ENCODE assay signal across 8 cellular contexts in genomic region chr17:45149037-45149668, GRCh38. TPM values are rescaled to one million over a fixed set of nuclear protein-coding genes. Genes with fewer than 3 reads are reported as not detected.
DNase-seq lines count a peak whose midpoint lies in the region; ATAC-seq and TF ChIP-seq lines count a peak whose summit lies in the region.

No MANE protein-coding gene starts in this region.

- no peaks in the 10 kb centered on the region for H3K36me3 ChIP-seq in mucosa of descending colon (ENCODE audit: low read depth)

- TF ChIP-seq RAD21 in Ishikawa (IDR thresholded peaks at IDR 0.05; ENCODE audit: low read depth) = peak; percentile 65

- no peaks in the 10 kb centered on the region for H3K9me3 ChIP-seq in mucosa of descending colon

- ATAC-seq in mucosa of descending colon = peak; percentile 55
- no peak for ATAC-seq in HG03039 (IDR thresholded peaks at IDR 0.05; ENCODE audit: unreplicated experiment)

- H3K4me3 ChIP-seq in epithelial cell of proximal tubule (ENCODE audit: low read depth, low read length) (peak overlapping the region; percentile 88), mucosa of descending colon (peak overlapping the region; percentile 39)

- intact Hi-C loops in mucosa of descending colon (cut with DNase I, micrococcal nuclease) = no loop called here

- no peak for TF ChIP-seq EP300 in Ishikawa (IDR thresholded peaks at IDR 0.05; ENCODE audit: borderline replicate concordance)

- peak; percentile 52 for DNase-seq in OCI-M2 (lab: John Stamatoyannopoulos, UW; ENCODE audit: unreplicated experiment)
- DNase-seq in activated T-cell treated with anti-CD3 and anti-CD28 coated beads, Interleukin-2, amount 50 U/mL, for 48 hours = peak; percentile 83 to 86
- no peak for DNase-seq in epithelial cell of proximal tubule (ENCODE audit: low read depth)
- DNase-seq in mucosa of descending colon = peak; percentile 86 to 93 (median 92)
- peak; percentile 43 to 70 (median 56) for DNase-seq in stimulated activated naive CD4-positive, alpha-beta T cell (lab: John Stamatoyannopoulos, UW)

- TF ChIP-seq CTCF in GM12874 (IDR thresholded peaks at IDR 0.05; ENCODE audit: insufficient read depth, low read depth, low read length) (peak; percentile 91), epithelial cell of proximal tubule (conservative IDR thresholded peaks at IDR 0.05; ENCODE audit: low read depth, low read length) (peak; percentile 86), mucosa of descending colon (IDR thresholded peaks at IDR 0.05) (peak; percentile 91)

- peaks cover 38% of the 10 kb centered on the region for H3K4me1 ChIP-seq in mucosa of descending colon (ENCODE audit: low read depth)

TF ChIP-seq in Ishikawa, 13 proteins besides CTCF, POLR2A, EP300 and RAD21:
- TF ChIP-seq NFIC (IDR thresholded peaks at IDR 0.05) (no peak), CEBPB (IDR thresholded peaks at IDR 0.05) (no peak; the same call in 1 of the 2 replicates), FOXM1 (IDR thresholded peaks at IDR 0.05; ENCODE audit: borderline replicate concordance, low read depth) (no peak), CREB1 (IDR thresholded peaks at IDR 0.05; ENCODE audit: low read depth) (no peak), TCF12 (IDR thresholded peaks at IDR 0.05; ENCODE audit: low read depth) (0 out of 2 replicates have a peak, but pooled peaks have one; percentile 12), EGR1 (IDR thresholded peaks at IDR 0.05) (no peak), TEAD4 (IDR thresholded peaks at IDR 0.05) (no peak), YY1 (IDR thresholded peaks at IDR 0.05; ENCODE audit: low read depth) (peak; percentile 15; the same call in 1 of the 2 replicates), ZBTB7A (IDR thresholded peaks at IDR 0.05; ENCODE audit: low read depth) (peak; percentile 70; the same call in 1 of the 2 replicates), TAF1 (IDR thresholded peaks at IDR 0.05; ENCODE audit: low read depth) (peak; percentile 52; the same call in 1 of the 2 replicates), REST (IDR thresholded peaks at IDR 0.05; ENCODE audit: low read depth) (no peak), MAX (IDR thresholded peaks at IDR 0.05) (0 out of 2 replicates have a peak, but pooled peaks have one; percentile 43)
- TF ChIP-seq, protein P1, sequence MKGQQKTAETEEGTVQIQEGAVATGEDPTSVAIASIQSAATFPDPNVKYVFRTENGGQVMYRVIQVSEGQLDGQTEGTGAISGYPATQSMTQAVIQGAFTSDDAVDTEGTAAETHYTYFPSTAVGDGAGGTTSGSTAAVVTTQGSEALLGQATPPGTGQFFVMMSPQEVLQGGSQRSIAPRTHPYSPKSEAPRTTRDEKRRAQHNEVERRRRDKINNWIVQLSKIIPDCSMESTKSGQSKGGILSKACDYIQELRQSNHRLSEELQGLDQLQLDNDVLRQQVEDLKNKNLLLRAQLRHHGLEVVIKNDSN (IDR thresholded peaks at IDR 0.05) = no peak

RNA-seq across cellular contexts. Expression of gene HEXIM1, which starts 0.9 kb away (rescaled TPM):
- total RNA-seq in epithelial cell of proximal tubule (11.0 and 20.3 TPM in 2 replicates), mucosa of descending colon (10 to 100 TPM; 36.7 to 98.2 (median 37.0) TPM)

RNA-seq across cellular contexts. Expression of gene HEXIM2, which starts 12.5 kb away (rescaled TPM):
- total RNA-seq in epithelial cell of proximal tubule (3.0 and 6.1 TPM in 2 replicates), mucosa of descending colon (1 to 10 TPM; 3.9 to 9.6 (median 4.5) TPM)

RNA-seq across cellular contexts. Expression of gene ACBD4, which starts 13.7 kb away (rescaled TPM):
- total RNA-seq in epithelial cell of proximal tubule = 4.5 and 11.3 TPM in 2 replicates
- 10 to 100 TPM; 18.1 to 28.7 (median 26.3) TPM for total RNA-seq in mucosa of descending colon

RNA-seq across cellular contexts. Expression of gene PLCD3, which starts 16.8 kb away (rescaled TPM):
- 46.0 and 107 TPM in 2 replicates for total RNA-seq in epithelial cell of proximal tubule
- total RNA-seq in mucosa of descending colon = 100 to 1,000 TPM; 205 to 562 (median 232) TPM
